13 cellular contexts compared by ENCODE assay signal in genomic region chr12:124821252-124822200, GRCh38. TPM values are rescaled to one million over a fixed set of nuclear protein-coding genes. Genes with fewer than 3 reads are reported as not detected.
DNase-seq lines count a peak whose midpoint lies in the region; ATAC-seq and TF ChIP-seq lines count a peak whose summit lies in the region.
"Had no signal": no experiment of that assay in that cellular context is flagged by ENCODE, and none has a peak within 500 bp of the region (broad histone marks: within the 10 kb centered on the region; RNA-seq: fewer than 3 reads in every experiment).

No MANE protein-coding gene starts in this region.

- H3K9me2 ChIP-seq in GM23338 (ENCODE audit: insufficient read depth), result no peaks in the 10 kb centered on the region
- no peaks in the 10 kb centered on the region for H3K9me2 ChIP-seq in hepatocyte (replicated peaks; ENCODE audit: insufficient read depth)

- H3K14ac ChIP-seq in trophoblast cell (ENCODE audit: low read length), result no peak overlapping the region

- H2BK12ac ChIP-seq in trophoblast cell (ENCODE audit: low read length), result no peak overlapping the region

- H3K27me3 Mint-ChIP-seq in GM23338 (ENCODE audit: insufficient read depth, low read depth, poor library complexity) (peaks cover 5% of the 10 kb centered on the region), WTC11 (ENCODE audit: low read depth) (no peaks in the 10 kb centered on the region)

- ATAC-seq in GM23338 (no peak), WTC11 (no peak), lower lobe of right lung (no peak)

- CTCF ChIA-PET in WTC11 (lab: Charles Lee), result no interaction called here

- no peak overlapping the region for H3K9ac ChIP-seq in trophoblast cell (ENCODE audit: low read length)
- H3K9ac ChIP-seq: KMS-11 had no signal

- no peaks in the 10 kb centered on the region for H3K9me3 Mint-ChIP-seq in GM23338
- H3K9me3 Mint-ChIP-seq in WTC11, result no peaks in the 10 kb centered on the region

- H3K27ac ChIP-seq in GM23338 (ENCODE audit: low read depth) (peak overlapping the region; percentile 19; the same call in 1 of the 2 replicates), hepatocyte (peak overlapping the region; percentile 69), trophoblast cell (ENCODE audit: low read depth, low read length) (no peak overlapping the region), lower lobe of right lung (no peak overlapping the region)
- H3K27ac ChIP-seq: KMS-11 had no signal

- H4K20me1 ChIP-seq in GM23338 (replicated peaks; ENCODE audit: insufficient read depth), result no peaks in the 10 kb centered on the region; the same call in 1 of the 2 replicates
- H4K20me1 ChIP-seq in hepatocyte (ENCODE audit: insufficient read depth, poor library complexity, severe bottlenecking), result no peaks in the 10 kb centered on the region

- no peak overlapping the region for H4K12ac ChIP-seq in trophoblast cell (ENCODE audit: low read depth, low read length)

- H3K4me1 ChIP-seq in GM23338 (ENCODE audit: insufficient read depth) (peaks cover 35% of the 10 kb centered on the region), hepatocyte (ENCODE audit: insufficient read depth) (peaks cover 11% of the 10 kb centered on the region), trophoblast cell (ENCODE audit: control insufficient read depth in 1 of 2, insufficient read depth in 2 of 2, low read length in 2 of 2) (peaks cover 6 to 14% of the 10 kb centered on the region in 2 experiments), lower lobe of right lung (no peaks in the 10 kb centered on the region)

- no peaks in the 10 kb centered on the region for H3K79me1 ChIP-seq in trophoblast cell (ENCODE audit: low read length)

- no peak for DNase-seq in GM23338 (ENCODE audit: low spot score)
- no peak for DNase-seq in WTC11 (ENCODE audit: low spot score)
- DNase-seq in hepatocyte (ENCODE audit: low spot score), result peak; percentile 32
- no peak for DNase-seq in trophoblast cell
- no peak for DNase-seq in NCI-H446 treated with DMSO at 0.1 percent for 48 hours (lab: John Stamatoyannopoulos, UW)
- DNase-seq in lower lobe of right lung, result no peak
- DNase-seq in stimulated activated CD4-positive, alpha-beta T cell treated with anti-CD3 and anti-CD28 coated beads, Interleukin-2, amount 100 ng/mL, for 24 hours, result no peak
- DNase-seq: COR-L47, NCI-H1436 treated with DMSO at 0.1 percent for 48 hours, NCI-H2081 treated with DMSO at 0.1 percent for 48 hours, NCI-H524 had no signal

- H3K23ac ChIP-seq in trophoblast cell (ENCODE audit: low read length), result no peak overlapping the region

- no peak overlapping the region for H2BK120ac ChIP-seq in trophoblast cell (ENCODE audit: insufficient read depth, low read length, poor library complexity)

- H3K4me3 Mint-ChIP-seq in GM23338 (no peak overlapping the region), WTC11 (no peak overlapping the region)

- H2AFZ ChIP-seq in GM23338 (no peak overlapping the region), hepatocyte (no peak overlapping the region), trophoblast cell (ENCODE audit: insufficient read depth, low read length, poor library complexity) (no peak overlapping the region)

- H2AK5ac ChIP-seq in trophoblast cell (ENCODE audit: low read length), result no peak overlapping the region

- TF ChIP-seq CTCF in GM23338 (conservative IDR thresholded peaks at IDR 0.05; ENCODE audit: low read depth in 2 of 2) (no peak), WTC11 (IDR thresholded peaks at IDR 0.05) (no peak), hepatocyte (IDR thresholded peaks at IDR 0.05; ENCODE audit: poor library complexity) (no peak), lower lobe of right lung (IDR thresholded peaks at IDR 0.05) (no peak)

- H3K36me3 Mint-ChIP-seq in GM23338 (ENCODE audit: low read depth) (no peaks in the 10 kb centered on the region), WTC11 (no peaks in the 10 kb centered on the region)

- H3K4me2 ChIP-seq in GM23338, result no peak overlapping the region
- H3K4me2 ChIP-seq in hepatocyte, result no peak overlapping the region
- H3K4me2 ChIP-seq in trophoblast cell (ENCODE audit: low read length), result no peak overlapping the region
- H3K4me2 ChIP-seq: KMS-11 had no signal

- intact Hi-C loops in lower lobe of right lung (cut with DNase I), result no loop called here

- H3K4me3 ChIP-seq in GM23338, result no peak overlapping the region
- H3K4me3 ChIP-seq in hepatocyte, result no peak overlapping the region
- H3K4me3 ChIP-seq in trophoblast cell (ENCODE audit: low read depth, low read length), result peak overlapping the region; percentile 9
- no peak overlapping the region for H3K4me3 ChIP-seq in lower lobe of right lung
- H3K4me3 ChIP-seq: HAP-1 had no signal

- no peak overlapping the region for H4K91ac ChIP-seq in trophoblast cell (ENCODE audit: low read depth, low read length)

- no peaks in the 10 kb centered on the region for H3K27me3 ChIP-seq in GM23338 (ENCODE audit: insufficient read depth)
- no peaks in the 10 kb centered on the region for H3K27me3 ChIP-seq in hepatocyte
- H3K27me3 ChIP-seq in trophoblast cell (ENCODE audit: insufficient read depth, low read length), result no peaks in the 10 kb centered on the region
- H3K27me3 ChIP-seq in lower lobe of right lung (ENCODE audit: low read depth), result no peaks in the 10 kb centered on the region

- H3K4ac ChIP-seq in trophoblast cell (ENCODE audit: low read depth, low read length), result no peak overlapping the region

- H3K18ac ChIP-seq in trophoblast cell (ENCODE audit: low read length), result no peak overlapping the region

- WGBS in hepatocyte (ENCODE audit: low lambda C conversion rate, missing lambda C conversion rate), result 85% methylated on average over 16 of the region's 16 CpGs
- no CpG with 5 or more reads among the region's 16 CpGs for WGBS in trophoblast cell (ENCODE audit: extremely low coverage, insufficient coverage, insufficient read length)

- no peak overlapping the region for H2BK5ac ChIP-seq in trophoblast cell (ENCODE audit: low read depth, low read length, poor library complexity)

- H3K9me3 ChIP-seq in hepatocyte (ENCODE audit: low read depth) (no peaks in the 10 kb centered on the region), trophoblast cell (ENCODE audit: insufficient read depth, low read depth, low read length) (no peaks in the 10 kb centered on the region), lower lobe of right lung (no peaks in the 10 kb centered on the region)
- H3K9me3 ChIP-seq: HAP-1 had no signal

- H3K4me1 Mint-ChIP-seq in GM23338, result peaks cover 28% of the 10 kb centered on the region
- H3K4me1 Mint-ChIP-seq in WTC11, result peaks cover 45% of the 10 kb centered on the region

- no peak overlapping the region for H4K8ac ChIP-seq in trophoblast cell (ENCODE audit: low read depth, low read length)

- POLR2A ChIA-PET in WTC11 (lab: Charles Lee), result no interaction called here

- peak overlapping the region; percentile 8; the same call in 1 of the 2 replicates for H3K27ac Mint-ChIP-seq in GM23338
- H3K27ac Mint-ChIP-seq in WTC11, result peak overlapping the region; percentile 70

- H3F3A ChIP-seq in GM23338 (replicated peaks; ENCODE audit: low read depth), result 0 out of 2 replicates have a peak, but pooled peaks cover 8% of the 10 kb centered on the region

- peaks cover 50% of the 10 kb centered on the region for H3K79me2 ChIP-seq in GM23338 (replicated peaks; ENCODE audit: insufficient read depth)
- peaks cover 27% of the 10 kb centered on the region for H3K79me2 ChIP-seq in hepatocyte
- no peaks in the 10 kb centered on the region for H3K79me2 ChIP-seq in trophoblast cell (ENCODE audit: control insufficient read depth, insufficient read depth, low read length, poor library complexity)

- H3K36me3 ChIP-seq in GM23338 (ENCODE audit: insufficient read depth) (no peaks in the 10 kb centered on the region), hepatocyte (replicated peaks; ENCODE audit: insufficient read depth, low read depth) (no peaks in the 10 kb centered on the region), trophoblast cell (ENCODE audit: control insufficient read depth in 1 of 2, insufficient read depth in 2 of 2, low read length in 2 of 2) (no peaks in the 10 kb centered on the region), lower lobe of right lung (no peaks in the 10 kb centered on the region)

TF ChIP-seq in GM23338, 12 proteins besides CTCF, POLR2A, EP300 and RAD21 (continues in another document):
- no peak for TF ChIP-seq ZNF114 (CRISPR knock-in tag; IDR thresholded peaks at IDR 0.05)
- no peak for TF ChIP-seq STAT1 (IDR thresholded peaks at IDR 0.05; ENCODE audit: unreplicated experiment)

TF ChIP-seq in WTC11, 78 proteins besides CTCF, POLR2A, EP300 and RAD21:
- peak; percentile 55; the same call in 1 of the 2 replicates for TF ChIP-seq GABPB1 (CRISPR knock-in tag; IDR thresholded peaks at IDR 0.05)
- no peak for TF ChIP-seq ATF3 (CRISPR knock-in tag; conservative IDR thresholded peaks at IDR 0.05)
- TF ChIP-seq JUN (CRISPR knock-in tag; IDR thresholded peaks at IDR 0.05), result no peak
- TF ChIP-seq SMAD4 (CRISPR knock-in tag; IDR thresholded peaks at IDR 0.05), result no peak
TF ChIP-seq in WTC11: peak in this region for 1.

RNA-seq across cellular contexts. Expression of gene SCARB1, which starts 42.1 kb away (rescaled TPM):
- 49.3 and 62.5 TPM in 2 replicates for total RNA-seq in GM23338 (2014; rRNA removed; shearing (Covaris generic))
- 31.0 TPM in 2 replicates for polyA plus RNA-seq in GM23338 (2016; fragmentation: Nextera tagmentation; extraction: Ambion mirVana)
- total RNA-seq in WTC11 (2021), result 68.3 to 71.0 TPM (median 70.8 TPM) in 3 replicates
- 50.4 and 51.5 TPM in 2 replicates for total RNA-seq in hepatocyte
- polyA plus RNA-seq in hepatocyte, result 68.1 and 90.0 TPM in 2 replicates
- polyA plus RNA-seq in trophoblast cell (2013), result 102 and 105 TPM in 2 replicates
- 24.0 TPM for total RNA-seq in lower lobe of right lung

Comparison
In these comparisons a context has a peak if more than half of its experiments do, and no peak if none do; other contexts are left out.
1. H3K27ac ChIP-seq: peak in GM23338 (single experiment) and hepatocyte (single experiment); none in trophoblast cell (single experiment) and lower lobe of right lung (single experiment).